Comparison of ENCODE assay signal across 12 cellular contexts in the genomic region with DNA sequence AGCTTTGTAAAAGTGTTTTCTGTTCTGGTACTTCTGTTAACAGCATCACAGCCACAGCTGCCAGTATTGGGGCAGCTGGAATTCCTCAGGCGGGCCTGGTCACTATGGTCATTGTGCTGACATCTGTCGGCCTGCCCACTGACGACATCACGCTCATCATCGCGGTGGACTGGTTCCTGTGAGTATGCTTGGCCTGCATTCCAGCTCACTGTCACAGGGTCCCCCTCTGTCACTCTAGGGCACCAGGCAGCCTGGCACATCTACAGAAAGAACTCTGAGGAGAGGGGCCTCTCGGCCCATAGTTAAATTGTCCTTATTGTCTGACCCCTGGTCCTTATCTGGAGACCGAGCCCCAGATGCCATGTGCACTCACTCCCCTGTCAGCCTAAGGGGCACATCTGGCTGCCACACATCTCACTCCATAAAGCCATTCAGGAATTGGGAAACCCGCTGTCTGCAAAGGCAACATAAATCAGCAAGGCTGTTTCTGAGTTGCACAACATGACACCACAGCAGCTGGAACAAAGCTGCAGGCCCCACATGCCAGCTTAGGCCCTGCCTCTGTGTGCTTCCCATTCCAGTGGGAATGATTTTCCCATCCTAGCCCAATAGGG.
DNase-seq lines count a peak whose midpoint lies in the region; ATAC-seq and TF ChIP-seq lines count a peak whose summit lies in the region.
"Had no signal": no experiment of that assay in that cellular context is flagged by ENCODE, and none has a peak within 500 bp of the region (broad histone marks: within the 10 kb centered on the region; RNA-seq: fewer than 3 reads in every experiment).

No MANE protein-coding gene starts in this region.

- H3K9ac ChIP-seq in endodermal cell (ENCODE audit: extremely low read depth, low read length, poor library complexity, severe bottlenecking) (no peak overlapping the region), mesenchymal stem cell (ENCODE audit: low read length) (no peak overlapping the region)

- H3K4me2 ChIP-seq in mesenchymal stem cell (ENCODE audit: low read length, poor library complexity, severe bottlenecking): no peak overlapping the region

- no peak overlapping the region for H2BK12ac ChIP-seq in mesenchymal stem cell (ENCODE audit: low read length in 2 of 2)

- no peak overlapping the region for H2AK5ac ChIP-seq in mesenchymal stem cell (ENCODE audit: low read length, severe bottlenecking)

- no peak overlapping the region for H3K4ac ChIP-seq in mesenchymal stem cell (ENCODE audit: low read depth in 1 of 2, low read length in 2 of 2)

- peak; percentile 65 for DNase-seq in SIG-M5 treated with dmso at 0.1 percent for 504 hours (lab: John Stamatoyannopoulos, UW; ENCODE audit: unreplicated experiment)
- DNase-seq in SIG-M5 (lab: John Stamatoyannopoulos, UW): no peak
- peak; percentile 38 for DNase-seq in endodermal cell
- DNase-seq in mesenchymal stem cell: peak; percentile 69
- DNase-seq in upper lobe of right lung: peak; percentile 70
- DNase-seq in DMS53 treated with DMSO at 0.1 percent for 48 hours (lab: John Stamatoyannopoulos, UW; ENCODE audit: unreplicated experiment): no peak
- no peak for DNase-seq in natural killer cell treated with Interleukin-12 subunit alpha and Interleukin-12 subunit beta and Interleukin-15 and Interleukin-18, amount 100 ng/mL, for 72 hours (ENCODE audit: low spot score)
- DNase-seq: MG63, T-helper 9 cell had no signal

- no peaks in the 10 kb centered on the region for H3K9me3 ChIP-seq in endodermal cell (ENCODE audit: control insufficient read depth, low read length)
- H3K9me3 ChIP-seq in mesenchymal stem cell (ENCODE audit: control insufficient read depth, low read length): no peaks in the 10 kb centered on the region
- H3K9me3 ChIP-seq in upper lobe of right lung: no peaks in the 10 kb centered on the region
- H3K9me3 ChIP-seq: MG63 had no signal

- H3K27ac Mint-ChIP-seq in endodermal cell: no peak overlapping the region
- no peak overlapping the region for H3K27ac Mint-ChIP-seq in natural killer cell treated with Interleukin-12 subunit alpha and Interleukin-12 subunit beta and Interleukin-15 and Interleukin-18, amount 100 ng/mL, for 72 hours

- H2BK15ac ChIP-seq in mesenchymal stem cell (ENCODE audit: low read depth, poor library complexity, severe bottlenecking): no peak overlapping the region

- TF ChIP-seq CTCF in endodermal cell (conservative IDR thresholded peaks at IDR 0.05) (no peak), upper lobe of right lung (IDR thresholded peaks at IDR 0.05) (no peak)

- H2AFZ ChIP-seq in mesenchymal stem cell (ENCODE audit: low read depth, low read length): no peak overlapping the region

- intact Hi-C loops in upper lobe of right lung (cut with DNase I): no loop called here

- no peaks in the 10 kb centered on the region for H3K36me3 Mint-ChIP-seq in endodermal cell (ENCODE audit: low read depth)
- H3K36me3 Mint-ChIP-seq in natural killer cell treated with Interleukin-12 subunit alpha and Interleukin-12 subunit beta and Interleukin-15 and Interleukin-18, amount 100 ng/mL, for 72 hours: no peaks in the 10 kb centered on the region

- no peak overlapping the region for H3K14ac ChIP-seq in mesenchymal stem cell (ENCODE audit: low read length in 2 of 2)

- H3K79me1 ChIP-seq in mesenchymal stem cell (replicated peaks; ENCODE audit: low read length, poor library complexity, severe bottlenecking): no peaks in the 10 kb centered on the region

- H3K27ac ChIP-seq in endodermal cell (ENCODE audit: low read depth, low read length) (peak overlapping the region; percentile 21), mesenchymal stem cell (ENCODE audit: low read length, poor library complexity, severe bottlenecking) (no peak overlapping the region), upper lobe of right lung (peak overlapping the region; percentile 55)
- H3K27ac ChIP-seq: 22Rv1 had no signal

- H3K36me3 ChIP-seq in endodermal cell (ENCODE audit: control insufficient read depth, insufficient read depth, low read length) (no peaks in the 10 kb centered on the region), mesenchymal stem cell (ENCODE audit: control insufficient read depth in 1 of 2, insufficient read depth in 2 of 2, low read depth in 1 of 2, low read length in 2 of 2) (peaks cover 5 to 72% of the 10 kb centered on the region in 2 experiments), upper lobe of right lung (no peaks in the 10 kb centered on the region)
- H3K36me3 ChIP-seq: MG63 had no signal

- no peaks in the 10 kb centered on the region for H3K4me1 Mint-ChIP-seq in endodermal cell
- no peaks in the 10 kb centered on the region for H3K4me1 Mint-ChIP-seq in natural killer cell treated with Interleukin-12 subunit alpha and Interleukin-12 subunit beta and Interleukin-15 and Interleukin-18, amount 100 ng/mL, for 72 hours (ENCODE audit: low read depth in 2 of 2)
- H3K4me1 Mint-ChIP-seq: central memory CD8-positive, alpha-beta T cell had no signal

- H3K27me3 Mint-ChIP-seq in endodermal cell (ENCODE audit: insufficient read depth): peaks cover 3% of the 10 kb centered on the region
- H3K27me3 Mint-ChIP-seq in natural killer cell treated with Interleukin-12 subunit alpha and Interleukin-12 subunit beta and Interleukin-15 and Interleukin-18, amount 100 ng/mL, for 72 hours: peaks cover 0 to 4% of the 10 kb centered on the region in 2 donors

- no peaks in the 10 kb centered on the region for H3K4me1 ChIP-seq in endodermal cell (ENCODE audit: control insufficient read depth, insufficient read depth, low read length)
- no peaks in the 10 kb centered on the region for H3K4me1 ChIP-seq in mesenchymal stem cell (ENCODE audit: control insufficient read depth, insufficient read depth, low read depth, low read length)
- peaks cover 4% of the 10 kb centered on the region for H3K4me1 ChIP-seq in upper lobe of right lung

- H3K4me3 Mint-ChIP-seq in endodermal cell: no peak overlapping the region
- H3K4me3 Mint-ChIP-seq in natural killer cell treated with Interleukin-12 subunit alpha and Interleukin-12 subunit beta and Interleukin-15 and Interleukin-18, amount 100 ng/mL, for 72 hours: no peak overlapping the region
- H3K4me3 Mint-ChIP-seq: central memory CD8-positive, alpha-beta T cell had no signal

- no peak overlapping the region for H2BK120ac ChIP-seq in mesenchymal stem cell (ENCODE audit: low read depth, low read length)

- peak; percentile 64 for ATAC-seq in upper lobe of right lung
- ATAC-seq in natural killer cell treated with Interleukin-12 subunit alpha and Interleukin-12 subunit beta and Interleukin-15 and Interleukin-18, amount 100 ng/mL, for 72 hours: no peak
- ATAC-seq in GM21423 (IDR thresholded peaks at IDR 0.05; ENCODE audit: unreplicated experiment): no peak

- H4K8ac ChIP-seq in mesenchymal stem cell (ENCODE audit: low read length): no peak overlapping the region

- H3K4me3 ChIP-seq in endodermal cell (ENCODE audit: low read length) (no peak overlapping the region), mesenchymal stem cell (ENCODE audit: insufficient read depth in 1 of 2, low read depth in 1 of 2, low read length in 2 of 2) (no peak overlapping the region), upper lobe of right lung (no peak overlapping the region)
- H3K4me3 ChIP-seq: MG63 had no signal

- H3K27me3 ChIP-seq in endodermal cell (ENCODE audit: control insufficient read depth, insufficient read depth, low read length, poor library complexity, severe bottlenecking) (no peaks in the 10 kb centered on the region), mesenchymal stem cell (ENCODE audit: control insufficient read depth in 1 of 2, insufficient read depth in 1 of 2, low read length in 2 of 2) (no peaks in the 10 kb centered on the region), upper lobe of right lung (no peaks in the 10 kb centered on the region)
- H3K27me3 ChIP-seq: MG63 had no signal

- H2BK5ac ChIP-seq in mesenchymal stem cell (ENCODE audit: low read depth, low read length, poor library complexity, severe bottlenecking): no peak overlapping the region

- no peak overlapping the region for H4K91ac ChIP-seq in mesenchymal stem cell (ENCODE audit: low read length)

- no peak overlapping the region for H3K23ac ChIP-seq in mesenchymal stem cell (ENCODE audit: low read length in 2 of 2)

- H3K18ac ChIP-seq in mesenchymal stem cell (ENCODE audit: low read depth in 1 of 2, low read length in 2 of 2): no peak overlapping the region

- 86 to 95% methylated on average over 8 to 9 of the region's 9 CpGs for WGBS in endodermal cell (ENCODE audit: insufficient coverage in 1 of 2, insufficient read length in 1 of 2), 2 experiments
- WGBS in mesenchymal stem cell: 50% methylated on average over 9 of the region's 9 CpGs

- H3K9me3 Mint-ChIP-seq in endodermal cell: no peaks in the 10 kb centered on the region
- no peaks in the 10 kb centered on the region for H3K9me3 Mint-ChIP-seq in natural killer cell treated with Interleukin-12 subunit alpha and Interleukin-12 subunit beta and Interleukin-15 and Interleukin-18, amount 100 ng/mL, for 72 hours
- H3K9me3 Mint-ChIP-seq: central memory CD8-positive, alpha-beta T cell had no signal

Comparison
In these comparisons a context has a peak if more than half of its experiments do, and no peak if none do; other contexts are left out.
1. DNase-seq: peak in SIG-M5 treated with dmso at 0.1 percent for 504 hours (single experiment), endodermal cell (single experiment), mesenchymal stem cell (single experiment) and upper lobe of right lung (single experiment); none in SIG-M5 (single experiment), DMS53 treated with DMSO at 0.1 percent for 48 hours (single experiment) and natural killer cell treated with Interleukin-12 subunit alpha and Interleukin-12 subunit beta and Interleukin-15 and Interleukin-18, amount 100 ng/mL, for 72 hours (single experiment).